Comparison of ENCODE assay signal across 8 cellular contexts in the genomic region with DNA sequence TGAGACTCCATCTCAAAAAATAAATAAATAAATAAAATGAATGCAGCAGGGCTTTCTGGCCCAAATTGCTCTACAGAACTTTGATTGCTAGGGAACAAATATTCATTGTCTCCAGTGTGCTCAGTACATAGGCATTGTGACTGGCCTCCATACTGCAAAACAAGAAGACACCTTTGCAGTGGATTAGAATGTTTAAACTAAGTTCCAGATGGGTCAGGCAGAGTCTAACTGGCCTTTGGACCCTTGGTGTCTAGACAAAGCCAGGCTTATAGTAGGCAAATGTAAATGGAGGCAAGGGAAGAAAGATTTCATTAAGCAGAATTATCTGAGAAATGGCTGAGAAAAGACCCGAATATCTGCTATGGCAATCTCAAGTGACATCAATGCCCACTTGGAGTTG.
"Had no signal": no experiment of that assay in that cellular context is flagged by ENCODE, and none has a peak within 500 bp of the region (broad histone marks: within the 10 kb centered on the region; RNA-seq: fewer than 3 reads in every experiment).

No MANE protein-coding gene starts in this region.

- H3K4me3 Mint-ChIP-seq: HFFc6 had no signal

- H3K27ac Mint-ChIP-seq: HFFc6 had no signal

- H3K36me3 ChIP-seq: HAP-1 had no signal

- DNase-seq: GM23248, GOT3, H7, HFFc6, IMR-90, KG1 had no signal

- H3K27ac ChIP-seq: GM23248 had no signal

- H3K9me3 ChIP-seq: HAP-1 had no signal

- FAIRE-seq: K562 had no signal

- H2AFZ ChIP-seq: GM23248 had no signal

- H3K9me3 Mint-ChIP-seq: HFFc6 had no signal

- H3K4me3 ChIP-seq: GM23248, HAP-1, K562 had no signal

- H3K9ac ChIP-seq: GM23248 had no signal
